In the genomic region with DNA sequence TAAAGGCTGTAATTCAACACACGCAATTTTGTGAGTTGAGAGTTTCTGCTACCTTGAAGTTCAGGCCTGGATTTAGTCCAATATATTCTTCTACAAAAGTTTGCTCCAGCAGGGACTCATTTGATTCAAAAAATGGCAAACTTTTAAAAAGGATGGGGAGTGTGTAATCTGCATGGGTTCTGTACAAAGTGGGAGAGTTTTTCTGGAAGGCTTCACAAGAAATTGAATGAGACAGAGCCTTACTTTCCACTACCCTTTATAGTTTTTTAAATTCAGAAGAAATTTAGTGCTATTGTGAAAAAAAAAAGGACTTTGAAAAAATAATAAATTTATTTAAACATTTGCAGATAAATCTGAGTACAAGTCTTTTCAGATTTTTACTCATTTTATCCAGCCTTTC, we compare ENCODE assay signal across 26 cellular contexts.
"Had no signal": no experiment of that assay in that cellular context is flagged by ENCODE, and none has a peak within 500 bp of the region (broad histone marks: within the 10 kb centered on the region; RNA-seq: fewer than 3 reads in every experiment).

No MANE protein-coding gene starts in this region.

- H3K4me1 ChIP-seq: body of pancreas had no signal

- FAIRE-seq: K562, RCC 7860, TTC549 had no signal

- DNase-seq: activated B cell treated with CpG ODN at 0.5 μM for 24 hours; activated CD4-positive, alpha-beta memory T cell treated with anti-CD3 and anti-CD28 coated beads for 36 hours; activated CD4-positive, alpha-beta T cell treated with anti-CD3 and anti-CD28 coated beads, Interleukin-2, amount 10 ng/mL, durations not matched to agents 7 days and 5 days; activated CD8-positive, alpha-beta memory T cell treated with anti-CD3 and anti-CD28 coated beads for 24 hours; activated gamma-delta T cell; activated naive CD4-positive, alpha-beta T cell treated with anti-CD3 and anti-CD28 coated beads for 36 hours; activated naive CD8-positive, alpha-beta T cell treated with anti-CD3 and anti-CD28 coated beads, Interleukin-2, amount 10 ng/mL, durations not matched to agents 7 days and 5 days; activated T-cell treated with anti-CD3 and anti-CD28 coated beads, Interleukin-2, amount 50 U/mL, for 4 hours; aorta; body of pancreas; Karpas-422; NCI-H1105 treated with DMSO at 0.1 percent for 48 hours; NCI-H1436 treated with DMSO at 0.1 percent for 48 hours; NCI-H187; NCI-H2081; NCI-H446; NCI-H524; SHP77 treated with DMSO at 0.1 percent for 48 hours; T-cell; T-helper 2 cell; T1000 had no signal

- ATAC-seq: activated T-cell treated with anti-CD3 and anti-CD28 coated beads, Interleukin-2, amount 50 U/mL, for 4 hours; activated T-helper 17 cell treated with anti-CD3 and anti-CD28 coated beads, Interleukin-2, amount 50 U/mL, for 72 hours; body of pancreas; K562; T-cell had no signal

- H3K4me3 ChIP-seq: body of pancreas, K562 had no signal

- H3K27me3 ChIP-seq: body of pancreas had no signal

- H3K27me3 Mint-ChIP-seq: activated B cell treated with CpG ODN at 0.5 μM for 24 hours; activated CD4-positive, alpha-beta memory T cell treated with anti-CD3 and anti-CD28 coated beads for 36 hours; activated CD4-positive, alpha-beta T cell treated with anti-CD3 and anti-CD28 coated beads, Interleukin-2, amount 10 ng/mL, durations not matched to agents 7 days and 5 days; activated naive CD8-positive, alpha-beta T cell treated with anti-CD3 and anti-CD28 coated beads, Interleukin-2, amount 10 ng/mL, durations not matched to agents 7 days and 5 days; activated T-helper 17 cell treated with anti-CD3 and anti-CD28 coated beads, Interleukin-2, amount 50 U/mL, for 72 hours; central memory CD8-positive, alpha-beta T cell; T-cell had no signal

- H3K9me3 ChIP-seq: body of pancreas had no signal

- H3K4me3 Mint-ChIP-seq: activated B cell treated with CpG ODN at 0.5 μM for 24 hours; activated CD4-positive, alpha-beta memory T cell treated with anti-CD3 and anti-CD28 coated beads for 36 hours; activated CD4-positive, alpha-beta T cell treated with anti-CD3 and anti-CD28 coated beads, Interleukin-2, amount 10 ng/mL, durations not matched to agents 7 days and 5 days; activated naive CD4-positive, alpha-beta T cell treated with anti-CD3 and anti-CD28 coated beads for 36 hours; activated naive CD8-positive, alpha-beta T cell treated with anti-CD3 and anti-CD28 coated beads, Interleukin-2, amount 10 ng/mL, durations not matched to agents 7 days and 5 days; activated T-cell treated with anti-CD3 and anti-CD28 coated beads, Interleukin-2, amount 50 U/mL, for 4 hours; activated T-helper 17 cell treated with anti-CD3 and anti-CD28 coated beads, Interleukin-2, amount 50 U/mL, for 72 hours; central memory CD8-positive, alpha-beta T cell; T-cell had no signal

- H3K27ac ChIP-seq: body of pancreas had no signal

- H3K4me1 Mint-ChIP-seq: activated B cell treated with CpG ODN at 0.5 μM for 24 hours; activated CD4-positive, alpha-beta T cell treated with anti-CD3 and anti-CD28 coated beads, Interleukin-2, amount 10 ng/mL, durations not matched to agents 7 days and 5 days; activated naive CD8-positive, alpha-beta T cell treated with anti-CD3 and anti-CD28 coated beads, Interleukin-2, amount 10 ng/mL, durations not matched to agents 7 days and 5 days; activated T-helper 17 cell treated with anti-CD3 and anti-CD28 coated beads, Interleukin-2, amount 50 U/mL, for 72 hours; central memory CD8-positive, alpha-beta T cell; T-cell had no signal

- H3K27ac Mint-ChIP-seq: activated B cell treated with CpG ODN at 0.5 μM for 24 hours; activated CD4-positive, alpha-beta memory T cell treated with anti-CD3 and anti-CD28 coated beads for 36 hours; activated CD4-positive, alpha-beta T cell treated with anti-CD3 and anti-CD28 coated beads, Interleukin-2, amount 10 ng/mL, durations not matched to agents 7 days and 5 days; activated naive CD4-positive, alpha-beta T cell treated with anti-CD3 and anti-CD28 coated beads for 36 hours; activated naive CD8-positive, alpha-beta T cell treated with anti-CD3 and anti-CD28 coated beads, Interleukin-2, amount 10 ng/mL, durations not matched to agents 7 days and 5 days; activated T-helper 17 cell treated with anti-CD3 and anti-CD28 coated beads, Interleukin-2, amount 50 U/mL, for 72 hours; T-cell had no signal
